ENCODE assay signal across 12 cellular contexts in the genomic region with DNA sequence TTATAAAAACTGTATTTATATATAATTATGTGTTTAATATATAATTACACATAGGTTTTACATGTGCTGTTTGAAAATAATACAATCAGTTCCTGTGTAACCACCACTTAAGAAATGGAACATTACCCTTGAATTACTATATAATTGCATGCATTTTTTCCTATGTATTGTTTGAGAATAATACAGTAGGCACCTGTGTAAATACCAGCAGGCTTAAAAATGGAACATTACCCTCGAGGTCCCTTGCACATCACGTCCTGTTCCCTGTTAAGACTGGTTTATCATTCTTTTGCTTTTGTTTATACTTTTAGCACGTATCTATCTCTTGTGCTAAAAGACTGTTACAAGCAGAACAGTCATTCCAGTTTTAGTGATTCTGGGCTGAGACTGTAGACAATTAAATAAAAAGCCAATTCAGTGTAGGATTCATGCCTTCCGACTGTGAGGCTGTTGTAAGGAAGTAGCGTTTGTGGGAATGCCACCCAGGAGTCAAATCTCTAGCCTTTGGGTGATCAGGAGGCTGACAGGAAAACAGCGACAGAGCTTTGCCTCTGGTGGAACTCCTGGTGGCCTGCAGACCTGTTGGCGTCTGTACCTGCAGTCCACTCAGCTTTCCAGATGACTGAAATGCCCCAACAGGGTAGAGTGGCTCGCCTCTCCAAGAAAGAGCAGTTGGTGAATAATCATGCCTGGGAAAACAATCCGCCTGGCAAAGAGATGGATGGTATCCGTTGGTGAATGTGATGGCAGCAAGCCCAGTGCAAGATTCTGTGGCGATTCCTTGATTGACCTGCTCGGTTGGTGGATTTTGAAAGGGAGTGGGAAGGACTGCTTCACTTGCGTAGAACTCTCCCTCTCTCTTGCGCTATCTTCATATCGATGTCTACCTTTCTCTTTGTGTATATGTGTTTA. TPM values are rescaled to one million over a fixed set of nuclear protein-coding genes. Genes with fewer than 3 reads are reported as not detected.
DNase-seq lines count a peak whose midpoint lies in the region; ATAC-seq and TF ChIP-seq lines count a peak whose summit lies in the region.
"Had no signal": no experiment of that assay in that cellular context is flagged by ENCODE, and none has a peak within 500 bp of the region (broad histone marks: within the 10 kb centered on the region; RNA-seq: fewer than 3 reads in every experiment).

No MANE protein-coding gene starts in this region.

- TF ChIP-seq CTCF in LNCaP clone FGC (IDR thresholded peaks at IDR 0.05; ENCODE audit: control insufficient read depth, extremely low read depth, insufficient read depth) (no peak), stomach (IDR thresholded peaks at IDR 0.05) (no peak)

- TF ChIP-seq POLR2A in stomach (IDR thresholded peaks at IDR 0.05), result no peak

- intact Hi-C loops in stomach (cut with DNase I; ENCODE audit: low total_unique reads), result no loop called here

- H3K27me3 ChIP-seq in stomach (no peaks in the 10 kb centered on the region), H7 (ENCODE audit: control insufficient read depth, insufficient read depth, low read length) (no peaks in the 10 kb centered on the region)
- H3K27me3 ChIP-seq: gastroesophageal sphincter, Peyer's patch had no signal

- ATAC-seq in HG03432 (IDR thresholded peaks at IDR 0.05; ENCODE audit: unreplicated experiment), result no peak
- ATAC-seq: CD8-positive, alpha-beta T cell; gastroesophageal sphincter had no signal

- H3K4me1 ChIP-seq in stomach, result peaks cover 0 to 12% (median 2%) of the 10 kb centered on the region in 4 donors
- H3K4me1 ChIP-seq: Peyer's patch had no signal

- peaks cover 0 to 12% (median 9%) of the 10 kb centered on the region in 4 donors for H3K9me3 ChIP-seq in stomach
- H3K9me3 ChIP-seq: gastroesophageal sphincter had no signal

- H3K36me3 ChIP-seq in stomach, result no peaks in the 10 kb centered on the region
- no peaks in the 10 kb centered on the region for H3K36me3 ChIP-seq in H7 (replicated peaks; ENCODE audit: control insufficient read depth, insufficient read depth, low read length)
- H3K36me3 ChIP-seq: gastroesophageal sphincter, Peyer's patch had no signal

- no peak overlapping the region for H3K4me3 ChIP-seq in LNCaP clone FGC (ENCODE audit: low read depth, low read length)
- no peak overlapping the region for H3K4me3 ChIP-seq in stomach
- H3K4me3 ChIP-seq in H7 (ENCODE audit: insufficient read depth, low read depth, low read length), result no peak overlapping the region
- H3K4me3 ChIP-seq: gastroesophageal sphincter, Peyer's patch had no signal

- DNase-seq in LNCaP clone FGC (ENCODE audit: low read depth) (peak; percentile 67), NCI-H2171 (lab: John Stamatoyannopoulos, UW) (peak; percentile 17), caudate nucleus (lab: John Stamatoyannopoulos, UW) (no peak), stomach (peak; percentile 61), H7 (no peak), SW480 (ENCODE audit: low spot score) (no peak)
- DNase-seq: activated CD8-positive, alpha-beta memory T cell treated with anti-CD3 and anti-CD28 coated beads, Interleukin-2, amount 50 U/mL, for 48 hours; CD8-positive, alpha-beta T cell; naive B cell; Peyer's patch had no signal

- H3K27ac ChIP-seq in caudate nucleus (ENCODE audit: low read depth, low read length), result peak overlapping the region; percentile 31
- H3K27ac ChIP-seq in stomach, result peak overlapping the region in 3 of 5 donors; percentile 6 to 53 (median 34)
- H3K27ac ChIP-seq: gastroesophageal sphincter, Peyer's patch had no signal

- no peak for TF ChIP-seq EP300 in stomach (IDR thresholded peaks at IDR 0.05)

- WGBS in stomach, 5 donors, result 42 to 65% (median 50%) methylated on average over 15 of the region's 15 CpGs

RNA-seq across cellular contexts. Expression of gene DISC1, which starts 58.0 kb away (rescaled TPM):
- total RNA-seq in stomach, result 10 to 100 TPM in 2 of 5 donors, 1 to 10 TPM in 3; 1.3 to 29.8 (median 6.1) TPM
- 1 to 10 TPM in 1 of 3 donors, under 1 TPM in 2; 0.43 to 1.4 (median 0.81) TPM for polyA plus RNA-seq in stomach
- total RNA-seq in H7 (2014; rRNA removed; shearing (Covaris generic)), result 5.6 and 6.3 TPM in 2 replicates

Comparison
In these comparisons a context has a peak if more than half of its experiments do, and no peak if none do; other contexts are left out.
1. DNase-seq: peak in LNCaP clone FGC (single experiment), NCI-H2171 (single experiment) and stomach (single experiment); none in caudate nucleus (0 of 61), H7 (single experiment) and SW480 (single experiment).